Comparison of ENCODE assay signal across 1 cellular context in the genomic region with DNA sequence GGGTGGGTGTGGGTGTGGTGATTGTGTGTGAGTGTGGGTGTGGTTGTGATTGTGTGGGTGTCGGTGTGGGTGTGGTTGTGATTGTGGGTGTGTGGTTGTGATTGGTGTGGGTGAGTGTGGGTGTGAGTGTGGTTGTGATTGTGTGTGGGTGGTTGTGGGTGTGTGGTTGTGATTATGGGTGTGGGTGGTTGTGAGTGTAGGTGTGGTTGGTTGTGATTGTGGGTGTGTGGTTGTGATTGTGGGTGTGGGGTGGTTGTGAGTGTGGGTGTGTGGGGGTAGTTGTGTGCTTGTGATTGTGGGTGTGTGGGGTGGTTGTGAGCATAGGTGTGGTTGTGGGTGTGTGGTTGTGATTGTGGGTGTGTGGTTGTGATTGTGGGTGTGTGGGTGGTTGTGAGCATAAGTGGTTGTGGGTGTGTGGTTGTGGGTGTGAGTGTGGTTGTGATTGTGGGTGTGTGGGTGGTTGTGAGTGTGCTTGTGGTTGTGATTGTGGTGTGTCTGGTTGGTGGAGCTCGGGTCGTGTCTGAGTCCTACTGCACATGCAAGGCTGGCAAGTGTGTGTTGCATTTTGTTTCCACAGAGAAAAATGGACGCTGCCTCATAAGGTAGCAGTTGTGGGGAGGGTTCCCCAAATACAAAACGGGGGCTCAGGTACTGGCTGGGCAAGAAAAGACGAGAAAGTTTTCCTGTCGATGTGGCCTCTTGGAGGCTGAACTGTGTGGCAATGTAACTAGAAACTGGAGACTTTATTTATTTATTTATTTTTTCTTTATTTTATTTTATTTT.
TF ChIP-seq lines count a peak whose summit lies in the region.

No MANE protein-coding gene starts in this region.

TF ChIP-seq in GM12878, 131 proteins besides CTCF, POLR2A, EP300 and RAD21 (continued from another document and continues in another):
- TF ChIP-seq, protein P1, sequence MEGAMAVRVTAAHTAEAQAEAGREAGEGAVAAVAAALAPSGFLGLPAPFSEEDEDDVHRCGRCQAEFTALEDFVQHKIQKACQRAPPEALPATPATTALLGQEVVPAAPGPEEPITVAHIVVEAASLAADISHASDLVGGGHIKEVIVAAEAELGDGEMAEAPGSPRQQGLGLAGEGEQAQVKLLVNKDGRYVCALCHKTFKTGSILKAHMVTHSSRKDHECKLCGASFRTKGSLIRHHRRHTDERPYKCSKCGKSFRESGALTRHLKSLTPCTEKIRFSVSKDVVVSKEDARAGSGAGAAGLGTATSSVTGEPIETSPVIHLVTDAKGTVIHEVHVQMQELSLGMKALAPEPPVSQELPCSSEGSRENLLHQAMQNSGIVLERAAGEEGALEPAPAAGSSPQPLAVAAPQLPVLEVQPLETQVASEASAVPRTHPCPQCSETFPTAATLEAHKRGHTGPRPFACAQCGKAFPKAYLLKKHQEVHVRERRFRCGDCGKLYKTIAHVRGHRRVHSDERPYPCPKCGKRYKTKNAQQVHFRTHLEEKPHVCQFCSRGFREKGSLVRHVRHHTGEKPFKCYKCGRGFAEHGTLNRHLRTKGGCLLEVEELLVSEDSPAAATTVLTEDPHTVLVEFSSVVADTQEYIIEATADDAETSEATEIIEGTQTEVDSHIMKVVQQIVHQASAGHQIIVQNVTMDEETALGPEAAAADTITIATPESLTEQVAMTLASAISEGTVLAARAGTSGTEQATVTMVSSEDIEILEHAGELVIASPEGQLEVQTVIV (IDR thresholded peaks at IDR 0.05; ENCODE audit: borderline replicate concordance, partially characterized antibody), result peak; percentile 10
- TF ChIP-seq CHD4 (IDR thresholded peaks at IDR 0.05) (peak; percentile 91; the same call in 1 of the 2 replicates), BRCA1 (IDR thresholded peaks at IDR 0.05; ENCODE audit: low read depth, low read length) (no peak), RBBP5 (conservative IDR thresholded peaks at IDR 0.05) (no peak), IRF4 (IDR thresholded peaks at IDR 0.05; ENCODE audit: low read depth, low read length) (no peak), SUZ12 (IDR thresholded peaks at IDR 0.05; ENCODE audit: unreplicated experiment) (no peak), FOXM1 (IDR thresholded peaks at IDR 0.05; ENCODE audit: low read depth, low read length) (no peak), BCL11A (IDR thresholded peaks at IDR 0.05; ENCODE audit: low read depth, low read length) (no peak), SIN3A (IDR thresholded peaks at IDR 0.05; ENCODE audit: low read depth, low read length) (no peak), PAX5 (IDR thresholded peaks at IDR 0.05; ENCODE audit: borderline replicate concordance, low read depth, low read length) (peak; percentile 75; the same call in 1 of the 2 replicates), FOS (IDR thresholded peaks at IDR 0.05; ENCODE audit: borderline replicate concordance, extremely low read depth, insufficient read length) (no peak), YY1 (IDR thresholded peaks at IDR 0.05; ENCODE audit: low read depth, low read length) (no peak), MTA2 (IDR thresholded peaks at IDR 0.05; ENCODE audit: low read depth) (0 out of 2 replicates have a peak, but pooled peaks have one; percentile 23), BMI1 (IDR thresholded peaks at IDR 0.05; ENCODE audit: borderline replicate concordance) (no peak), EGR1 (IDR thresholded peaks at IDR 0.05; ENCODE audit: borderline replicate concordance in 1 of 2, low read depth in 2 of 2, low read length in 2 of 2) (0 out of 3 replicates have a peak, but pooled peaks of 1 of the 2 experiments have one; percentile 22), PAX8 (IDR thresholded peaks at IDR 0.05) (no peak), RCOR1 (conservative IDR thresholded peaks at IDR 0.05; ENCODE audit: low read depth, low read length) (no peak), STAT3 (IDR thresholded peaks at IDR 0.05; ENCODE audit: low read depth, low read length) (no peak), TBL1XR1 (IDR thresholded peaks at IDR 0.05; ENCODE audit: low read depth, low read length) (no peak), POLR2AphosphoS2 (IDR thresholded peaks at IDR 0.05; ENCODE audit: low read depth, low read length) (no peak), GABPA (IDR thresholded peaks at IDR 0.05; ENCODE audit: low read depth) (no peak), BHLHE40 (IDR thresholded peaks at IDR 0.05; ENCODE audit: borderline replicate concordance in 1 of 2, low read depth in 2 of 2, low read length in 1 of 2) (peak in 1 of 2 experiments; percentile 55; a peak in 1 of 4 replicates), HCFC1 (IDR thresholded peaks at IDR 0.05; ENCODE audit: low read length) (no peak), ZNF217 (IDR thresholded peaks at IDR 0.05) (0 out of 2 replicates have a peak, but pooled peaks have one; percentile 74), E2F8 (IDR thresholded peaks at IDR 0.05; ENCODE audit: low read depth, partially characterized antibody) (no peak), ZSCAN29 (IDR thresholded peaks at IDR 0.05) (no peak), ATF7 (IDR thresholded peaks at IDR 0.05; ENCODE audit: low read depth) (peak; percentile 38; the same call in 1 of the 2 replicates), CHD1 (IDR thresholded peaks at IDR 0.05; ENCODE audit: low read depth, low read length) (no peak), ZNF622 (IDR thresholded peaks at IDR 0.05) (no peak), MEF2A (IDR thresholded peaks at IDR 0.05; ENCODE audit: insufficient read depth, low read depth, low read length) (no peak), RUNX3 (IDR thresholded peaks at IDR 0.05; ENCODE audit: low read length) (peak; percentile 83), HDGF (IDR thresholded peaks at IDR 0.05) (peak; percentile 70; the same call in 1 of the 2 replicates), SPI1 (IDR thresholded peaks at IDR 0.05; ENCODE audit: borderline replicate concordance, insufficient read depth, low read depth, low read length) (no peak), NBN (IDR thresholded peaks at IDR 0.05) (peak; percentile 80), ZNF207 (IDR thresholded peaks at IDR 0.05; ENCODE audit: borderline replicate concordance) (no peak), PKNOX1 (IDR thresholded peaks at IDR 0.05) (peak; percentile 18; the same call in 1 of the 2 replicates), ATF2 (IDR thresholded peaks at IDR 0.05; ENCODE audit: low read length) (no peak), MEF2B (IDR thresholded peaks at IDR 0.05; ENCODE audit: partially characterized antibody, poor library complexity, severe bottlenecking) (no peak), FOXK2 (IDR thresholded peaks at IDR 0.05) (no peak)
- TF ChIP-seq, protein P2, sequence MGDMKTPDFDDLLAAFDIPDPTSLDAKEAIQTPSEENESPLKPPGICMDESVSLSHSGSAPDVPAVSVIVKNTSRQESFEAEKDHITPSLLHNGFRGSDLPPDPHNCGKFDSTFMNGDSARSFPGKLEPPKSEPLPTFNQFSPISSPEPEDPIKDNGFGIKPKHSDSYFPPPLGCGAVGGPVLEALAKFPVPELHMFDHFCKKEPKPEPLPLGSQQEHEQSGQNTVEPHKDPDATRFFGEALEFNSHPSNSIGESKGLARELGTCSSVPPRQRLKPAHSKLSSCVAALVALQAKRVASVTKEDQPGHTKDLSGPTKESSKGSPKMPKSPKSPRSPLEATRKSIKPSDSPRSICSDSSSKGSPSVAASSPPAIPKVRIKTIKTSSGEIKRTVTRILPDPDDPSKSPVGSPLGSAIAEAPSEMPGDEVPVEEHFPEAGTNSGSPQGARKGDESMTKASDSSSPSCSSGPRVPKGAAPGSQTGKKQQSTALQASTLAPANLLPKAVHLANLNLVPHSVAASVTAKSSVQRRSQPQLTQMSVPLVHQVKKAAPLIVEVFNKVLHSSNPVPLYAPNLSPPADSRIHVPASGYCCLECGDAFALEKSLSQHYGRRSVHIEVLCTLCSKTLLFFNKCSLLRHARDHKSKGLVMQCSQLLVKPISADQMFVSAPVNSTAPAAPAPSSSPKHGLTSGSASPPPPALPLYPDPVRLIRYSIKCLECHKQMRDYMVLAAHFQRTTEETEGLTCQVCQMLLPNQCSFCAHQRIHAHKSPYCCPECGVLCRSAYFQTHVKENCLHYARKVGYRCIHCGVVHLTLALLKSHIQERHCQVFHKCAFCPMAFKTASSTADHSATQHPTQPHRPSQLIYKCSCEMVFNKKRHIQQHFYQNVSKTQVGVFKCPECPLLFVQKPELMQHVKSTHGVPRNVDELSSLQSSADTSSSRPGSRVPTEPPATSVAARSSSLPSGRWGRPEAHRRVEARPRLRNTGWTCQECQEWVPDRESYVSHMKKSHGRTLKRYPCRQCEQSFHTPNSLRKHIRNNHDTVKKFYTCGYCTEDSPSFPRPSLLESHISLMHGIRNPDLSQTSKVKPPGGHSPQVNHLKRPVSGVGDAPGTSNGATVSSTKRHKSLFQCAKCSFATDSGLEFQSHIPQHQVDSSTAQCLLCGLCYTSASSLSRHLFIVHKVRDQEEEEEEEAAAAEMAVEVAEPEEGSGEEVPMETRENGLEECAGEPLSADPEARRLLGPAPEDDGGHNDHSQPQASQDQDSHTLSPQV (IDR thresholded peaks at IDR 0.05), result no peak
- TF ChIP-seq, protein P3, sequence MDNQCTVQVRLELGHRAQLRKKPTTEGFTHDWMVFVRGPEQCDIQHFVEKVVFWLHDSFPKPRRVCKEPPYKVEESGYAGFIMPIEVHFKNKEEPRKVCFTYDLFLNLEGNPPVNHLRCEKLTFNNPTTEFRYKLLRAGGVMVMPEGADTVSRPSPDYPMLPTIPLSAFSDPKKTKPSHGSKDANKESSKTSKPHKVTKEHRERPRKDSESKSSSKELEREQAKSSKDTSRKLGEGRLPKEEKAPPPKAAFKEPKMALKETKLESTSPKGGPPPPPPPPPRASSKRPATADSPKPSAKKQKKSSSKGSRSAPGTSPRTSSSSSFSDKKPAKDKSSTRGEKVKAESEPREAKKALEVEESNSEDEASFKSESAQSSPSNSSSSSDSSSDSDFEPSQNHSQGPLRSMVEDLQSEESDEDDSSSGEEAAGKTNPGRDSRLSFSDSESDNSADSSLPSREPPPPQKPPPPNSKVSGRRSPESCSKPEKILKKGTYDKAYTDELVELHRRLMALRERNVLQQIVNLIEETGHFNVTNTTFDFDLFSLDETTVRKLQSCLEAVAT (IDR thresholded peaks at IDR 0.05), result peak; percentile 97
- TF ChIP-seq, protein P4, sequence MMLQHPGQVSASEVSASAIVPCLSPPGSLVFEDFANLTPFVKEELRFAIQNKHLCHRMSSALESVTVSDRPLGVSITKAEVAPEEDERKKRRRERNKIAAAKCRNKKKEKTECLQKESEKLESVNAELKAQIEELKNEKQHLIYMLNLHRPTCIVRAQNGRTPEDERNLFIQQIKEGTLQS (IDR thresholded peaks at IDR 0.05; ENCODE audit: borderline replicate concordance, extremely low read depth, low read depth, low read length), result no peak
- TF ChIP-seq, protein P5, sequence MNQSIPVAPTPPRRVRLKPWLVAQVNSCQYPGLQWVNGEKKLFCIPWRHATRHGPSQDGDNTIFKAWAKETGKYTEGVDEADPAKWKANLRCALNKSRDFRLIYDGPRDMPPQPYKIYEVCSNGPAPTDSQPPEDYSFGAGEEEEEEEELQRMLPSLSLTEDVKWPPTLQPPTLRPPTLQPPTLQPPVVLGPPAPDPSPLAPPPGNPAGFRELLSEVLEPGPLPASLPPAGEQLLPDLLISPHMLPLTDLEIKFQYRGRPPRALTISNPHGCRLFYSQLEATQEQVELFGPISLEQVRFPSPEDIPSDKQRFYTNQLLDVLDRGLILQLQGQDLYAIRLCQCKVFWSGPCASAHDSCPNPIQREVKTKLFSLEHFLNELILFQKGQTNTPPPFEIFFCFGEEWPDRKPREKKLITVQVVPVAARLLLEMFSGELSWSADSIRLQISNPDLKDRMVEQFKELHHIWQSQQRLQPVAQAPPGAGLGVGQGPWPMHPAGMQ (IDR thresholded peaks at IDR 0.05; ENCODE audit: borderline replicate concordance), result peak; percentile 32; the same call in 1 of the 2 replicates
- TF ChIP-seq, protein P6, sequence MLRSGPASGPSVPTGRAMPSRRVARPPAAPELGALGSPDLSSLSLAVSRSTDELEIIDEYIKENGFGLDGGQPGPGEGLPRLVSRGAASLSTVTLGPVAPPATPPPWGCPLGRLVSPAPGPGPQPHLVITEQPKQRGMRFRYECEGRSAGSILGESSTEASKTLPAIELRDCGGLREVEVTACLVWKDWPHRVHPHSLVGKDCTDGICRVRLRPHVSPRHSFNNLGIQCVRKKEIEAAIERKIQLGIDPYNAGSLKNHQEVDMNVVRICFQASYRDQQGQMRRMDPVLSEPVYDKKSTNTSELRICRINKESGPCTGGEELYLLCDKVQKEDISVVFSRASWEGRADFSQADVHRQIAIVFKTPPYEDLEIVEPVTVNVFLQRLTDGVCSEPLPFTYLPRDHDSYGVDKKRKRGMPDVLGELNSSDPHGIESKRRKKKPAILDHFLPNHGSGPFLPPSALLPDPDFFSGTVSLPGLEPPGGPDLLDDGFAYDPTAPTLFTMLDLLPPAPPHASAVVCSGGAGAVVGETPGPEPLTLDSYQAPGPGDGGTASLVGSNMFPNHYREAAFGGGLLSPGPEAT (IDR thresholded peaks at IDR 0.05; ENCODE audit: low read depth), result peak; percentile 71
